10 cellular contexts compared by ENCODE assay signal in genomic region chr6:36977470-36977941, GRCh38. TPM values are rescaled to one million over a fixed set of nuclear protein-coding genes. Genes with fewer than 3 reads are reported as not detected.
DNase-seq lines count a peak whose midpoint lies in the region; ATAC-seq and TF ChIP-seq lines count a peak whose summit lies in the region.
"Had no signal": no experiment of that assay in that cellular context is flagged by ENCODE, and none has a peak within 500 bp of the region (broad histone marks: within the 10 kb centered on the region; RNA-seq: fewer than 3 reads in every experiment).

No MANE protein-coding gene starts in this region.

- no peak overlapping the region for H4K8ac ChIP-seq in trophoblast cell (ENCODE audit: low read depth, low read length)

- no peak overlapping the region for H3K9ac ChIP-seq in trophoblast cell (ENCODE audit: low read length)

- ATAC-seq in activated CD8-positive, alpha-beta T cell treated with anti-CD3 and anti-CD28 coated beads for 36 hours = peak; percentile 45
- no peak for ATAC-seq in activated CD8-positive, alpha-beta T cell treated with anti-CD3 and anti-CD28 coated beads, Interleukin-2, amount 10 ng/mL, durations not matched to agents 7 days and 5 days
- ATAC-seq in T-helper 17 cell (peak; percentile 45), GM19463 (IDR thresholded peaks at IDR 0.05; ENCODE audit: unreplicated experiment) (no peak)

- H2AFZ ChIP-seq in trophoblast cell (ENCODE audit: insufficient read depth, low read length, poor library complexity) = no peak overlapping the region

- H4K91ac ChIP-seq in trophoblast cell (ENCODE audit: low read depth, low read length) = no peak overlapping the region

- H2BK120ac ChIP-seq in trophoblast cell (ENCODE audit: insufficient read depth, low read length, poor library complexity) = no peak overlapping the region

- H3K79me2 ChIP-seq in trophoblast cell (ENCODE audit: control insufficient read depth, insufficient read depth, low read length, poor library complexity) = peaks cover 4% of the 10 kb centered on the region

- H3K14ac ChIP-seq in trophoblast cell (ENCODE audit: low read length) = no peak overlapping the region

- H3K27ac Mint-ChIP-seq in activated CD8-positive, alpha-beta T cell treated with anti-CD3 and anti-CD28 coated beads for 36 hours = no peak overlapping the region
- H3K27ac Mint-ChIP-seq in activated CD8-positive, alpha-beta T cell treated with anti-CD3 and anti-CD28 coated beads, Interleukin-2, amount 10 ng/mL, durations not matched to agents 7 days and 5 days = no peak overlapping the region
- H3K27ac Mint-ChIP-seq in T-helper 17 cell (no peak overlapping the region), MCF 10A (ENCODE audit: low read depth, unreplicated experiment) (no peak overlapping the region)

- no peak overlapping the region for H3K4ac ChIP-seq in trophoblast cell (ENCODE audit: low read depth, low read length)

- H2BK12ac ChIP-seq in trophoblast cell (ENCODE audit: low read length) = no peak overlapping the region

- no TSS peak for BruUV-seq in MCF 10A (replicated peaks; lab: Mats Ljungman, UMichigan)

- no peak overlapping the region for H3K23ac ChIP-seq in trophoblast cell (ENCODE audit: low read length)

- no peak overlapping the region for H3K4me2 ChIP-seq in trophoblast cell (ENCODE audit: low read length)

- no peak for TF ChIP-seq CTCF in activated CD8-positive, alpha-beta T cell treated with anti-CD3 and anti-CD28 coated beads for 36 hours (IDR thresholded peaks at IDR 0.05)
- TF ChIP-seq CTCF in left ventricle myocardium inferior (IDR thresholded peaks at IDR 0.05; ENCODE audit: borderline replicate concordance) (peak; percentile 51), thyroid gland (IDR thresholded peaks at IDR 0.05) (peak in 1 of 6 experiments; percentile 22), MCF 10A (IDR thresholded peaks at IDR 0.05; ENCODE audit: unreplicated experiment) (no peak)

- no peak overlapping the region for H3K18ac ChIP-seq in trophoblast cell (ENCODE audit: low read length)

- intact Hi-C loops in activated CD8-positive, alpha-beta T cell treated with anti-CD3 and anti-CD28 coated beads for 36 hours (cut with micrococcal nuclease) = no loop called here
- intact Hi-C loops in left ventricle myocardium inferior (cut with micrococcal nuclease) (loop anchor here (10.0 kb wide), 1 partner anchor 83 kb away; no protein-coding TSS in a partner anchor), thyroid gland (cut with DNase I) (loop anchor here (5.0 kb wide), 1 partner anchor 35 kb away; no protein-coding TSS in a partner anchor), MCF 10A (cut with micrococcal nuclease) (no loop called here)

- no peak for TF ChIP-seq POLR2A in thyroid gland (IDR thresholded peaks at IDR 0.05)

- no peaks in the 10 kb centered on the region for H3K79me1 ChIP-seq in trophoblast cell (ENCODE audit: low read length)

- H3K4me3 ChIP-seq in left ventricle myocardium inferior = no peak overlapping the region
- H3K4me3 ChIP-seq in thyroid gland (replicated peaks in 1 of 3) = no peak overlapping the region
- no peak overlapping the region for H3K4me3 ChIP-seq in trophoblast cell (ENCODE audit: low read depth, low read length)

- peaks cover 24% of the 10 kb centered on the region for H3K4me1 Mint-ChIP-seq in activated CD8-positive, alpha-beta T cell treated with anti-CD3 and anti-CD28 coated beads for 36 hours (ENCODE audit: low read depth)
- H3K4me1 Mint-ChIP-seq in activated CD8-positive, alpha-beta T cell treated with anti-CD3 and anti-CD28 coated beads, Interleukin-2, amount 10 ng/mL, durations not matched to agents 7 days and 5 days (ENCODE audit: low read depth) = peaks cover 31% of the 10 kb centered on the region
- H3K4me1 Mint-ChIP-seq in T-helper 17 cell (peaks cover 29% of the 10 kb centered on the region), MCF 10A (ENCODE audit: insufficient read depth, unreplicated experiment) (peaks cover 14% of the 10 kb centered on the region)

- H2AK5ac ChIP-seq in trophoblast cell (ENCODE audit: low read length) = no peak overlapping the region

- H3K27ac ChIP-seq in left ventricle myocardium inferior (replicated peaks) (peak overlapping the region; percentile 85), thyroid gland (peak overlapping the region in 2 of 3 donors; percentile 42 to 83), trophoblast cell (ENCODE audit: low read depth, low read length) (no peak overlapping the region)

- H3K36me3 ChIP-seq in left ventricle myocardium inferior (peaks cover 67% of the 10 kb centered on the region), thyroid gland (peaks cover 50 to 54% of the 10 kb centered on the region in 2 donors), trophoblast cell (ENCODE audit: control insufficient read depth in 1 of 2, insufficient read depth in 2 of 2, low read length in 2 of 2) (peaks cover 55 to 64% of the 10 kb centered on the region in 2 experiments)

- no peak overlapping the region for H4K12ac ChIP-seq in trophoblast cell (ENCODE audit: low read depth, low read length)

- H2BK5ac ChIP-seq in trophoblast cell (ENCODE audit: low read depth, low read length, poor library complexity) = no peak overlapping the region

- H3K27me3 Mint-ChIP-seq in activated CD8-positive, alpha-beta T cell treated with anti-CD3 and anti-CD28 coated beads for 36 hours = no peaks in the 10 kb centered on the region
- no peaks in the 10 kb centered on the region for H3K27me3 Mint-ChIP-seq in activated CD8-positive, alpha-beta T cell treated with anti-CD3 and anti-CD28 coated beads, Interleukin-2, amount 10 ng/mL, durations not matched to agents 7 days and 5 days (ENCODE audit: low read depth)
- no peaks in the 10 kb centered on the region for H3K27me3 Mint-ChIP-seq in T-helper 17 cell
- H3K27me3 Mint-ChIP-seq in MCF 10A (ENCODE audit: insufficient read depth, unreplicated experiment) = no peaks in the 10 kb centered on the region
- H3K27me3 Mint-ChIP-seq: CD4-positive, alpha-beta memory T cell had no signal

- H3K27me3 ChIP-seq in left ventricle myocardium inferior (ENCODE audit: low read depth) (no peaks in the 10 kb centered on the region), thyroid gland (no peaks in the 10 kb centered on the region), trophoblast cell (ENCODE audit: insufficient read depth, low read length) (no peaks in the 10 kb centered on the region)

- no peak for DNase-seq in activated CD8-positive, alpha-beta T cell treated with anti-CD3 and anti-CD28 coated beads for 36 hours
- no peak for DNase-seq in activated CD8-positive, alpha-beta T cell treated with anti-CD3 and anti-CD28 coated beads, Interleukin-2, amount 10 ng/mL, durations not matched to agents 7 days and 5 days
- DNase-seq in T-helper 17 cell (no peak), left ventricle myocardium inferior (no peak), thyroid gland (no peak), trophoblast cell (no peak), MCF 10A (ENCODE audit: unreplicated experiment) (no peak)
- DNase-seq: CD4-positive, alpha-beta memory T cell had no signal

- WGBS in thyroid gland, 2 donors = 87 to 93% methylated on average over 6 to 14 of the region's 16 CpGs
- WGBS in trophoblast cell (ENCODE audit: extremely low coverage, insufficient coverage, insufficient read length) = no CpG with 5 or more reads among the region's 16 CpGs

- no peak overlapping the region for H3K4me3 Mint-ChIP-seq in activated CD8-positive, alpha-beta T cell treated with anti-CD3 and anti-CD28 coated beads for 36 hours
- H3K4me3 Mint-ChIP-seq in activated CD8-positive, alpha-beta T cell treated with anti-CD3 and anti-CD28 coated beads, Interleukin-2, amount 10 ng/mL, durations not matched to agents 7 days and 5 days = no peak overlapping the region
- no peak overlapping the region for H3K4me3 Mint-ChIP-seq in T-helper 17 cell
- no peak overlapping the region for H3K4me3 Mint-ChIP-seq in MCF 10A (ENCODE audit: unreplicated experiment)
- H3K4me3 Mint-ChIP-seq: CD4-positive, alpha-beta memory T cell had no signal

- CTCF ChIA-PET in activated CD8-positive, alpha-beta T cell treated with anti-CD3 and anti-CD28 coated beads for 36 hours (lab: Charles Lee) = interaction anchor here (0.7 to 1.4 kb wide), 4 partner anchors 13 to 74 kb away, joined by 3 to 6 read pairs (median 3); partner anchors contain the start of gene PI16
- CTCF ChIA-PET in activated CD8-positive, alpha-beta T cell treated with anti-CD3 and anti-CD28 coated beads, Interleukin-2, amount 10 ng/mL, durations not matched to agents 7 days and 5 days (lab: Charles Lee) = interaction anchor here (0.6 to 7.8 kb wide), 8 partner anchors 30 to 272 kb away, joined by 3 to 70 read pairs (median 3); partner anchors contain the start of gene PPIL1
- CTCF ChIA-PET in MCF 10A (lab: Yijun Ruan, JAX) = interaction anchor here (0.8 kb wide), 1 partner anchor 17 kb away, joined by 5 read pairs; no protein-coding TSS in a partner anchor

- POLR2A ChIA-PET in activated CD8-positive, alpha-beta T cell treated with anti-CD3 and anti-CD28 coated beads for 36 hours (lab: Charles Lee) = interaction anchor here (0.8 to 2.9 kb wide), 4 partner anchors 8 to 279 kb away, joined by 3 to 15 read pairs (median 4); partner anchors contain the start of gene MTCH1
- POLR2A ChIA-PET in activated CD8-positive, alpha-beta T cell treated with anti-CD3 and anti-CD28 coated beads, Interleukin-2, amount 10 ng/mL, durations not matched to agents 7 days and 5 days (lab: Charles Lee) = interaction anchor here (1.6 kb wide), 1 partner anchor 9 kb away, joined by 4 read pairs; no protein-coding TSS in a partner anchor
- POLR2A ChIA-PET in MCF 10A (lab: Yijun Ruan, JAX) = no interaction called here

- no peaks in the 10 kb centered on the region for H3K9me3 Mint-ChIP-seq in activated CD8-positive, alpha-beta T cell treated with anti-CD3 and anti-CD28 coated beads for 36 hours
- H3K9me3 Mint-ChIP-seq in activated CD8-positive, alpha-beta T cell treated with anti-CD3 and anti-CD28 coated beads, Interleukin-2, amount 10 ng/mL, durations not matched to agents 7 days and 5 days (ENCODE audit: insufficient read depth) = no peaks in the 10 kb centered on the region
- H3K9me3 Mint-ChIP-seq in MCF 10A (ENCODE audit: unreplicated experiment) = no peaks in the 10 kb centered on the region
- H3K9me3 Mint-ChIP-seq: CD4-positive, alpha-beta memory T cell had no signal

- H3K36me3 Mint-ChIP-seq in activated CD8-positive, alpha-beta T cell treated with anti-CD3 and anti-CD28 coated beads for 36 hours (ENCODE audit: low read depth) = peaks cover 28% of the 10 kb centered on the region
- peaks cover 72% of the 10 kb centered on the region for H3K36me3 Mint-ChIP-seq in activated CD8-positive, alpha-beta T cell treated with anti-CD3 and anti-CD28 coated beads, Interleukin-2, amount 10 ng/mL, durations not matched to agents 7 days and 5 days (ENCODE audit: low read depth)
- H3K36me3 Mint-ChIP-seq in T-helper 17 cell (ENCODE audit: low read depth) (peaks cover 7% of the 10 kb centered on the region), MCF 10A (ENCODE audit: insufficient read depth, unreplicated experiment) (peaks cover 48% of the 10 kb centered on the region)

- H3K9me3 ChIP-seq in T-helper 17 cell (ENCODE audit: control insufficient read depth, low read length, poor library complexity, severe bottlenecking) (no peaks in the 10 kb centered on the region), left ventricle myocardium inferior (replicated peaks) (no peaks in the 10 kb centered on the region), thyroid gland (no peaks in the 10 kb centered on the region), trophoblast cell (ENCODE audit: insufficient read depth, low read depth, low read length) (no peaks in the 10 kb centered on the region)

- H3K4me1 ChIP-seq in left ventricle myocardium inferior (peaks cover 100% of the 10 kb centered on the region), thyroid gland (peaks cover 44 to 64% of the 10 kb centered on the region in 2 donors), trophoblast cell (ENCODE audit: control insufficient read depth in 1 of 2, insufficient read depth in 2 of 2, low read length in 2 of 2) (peaks cover 3% of the 10 kb centered on the region in 2 experiments)

RNA-seq across cellular contexts. Expression of gene MTCH1, which starts 8.5 kb away (rescaled TPM):
- 100 to 1,000 TPM in 1 of 2 experiments, 10 to 100 TPM in 1; 96.5 to 100 TPM for total RNA-seq in activated CD8-positive, alpha-beta T cell treated with anti-CD3 and anti-CD28 coated beads for 36 hours
- total RNA-seq in activated CD8-positive, alpha-beta T cell treated with anti-CD3 and anti-CD28 coated beads, Interleukin-2, amount 10 ng/mL, durations not matched to agents 7 days and 5 days = 100 to 1,000 TPM; 117 to 122 TPM
- total RNA-seq in T-helper 17 cell = 100 to 1,000 TPM; 194 to 202 TPM
- total RNA-seq in left ventricle myocardium inferior = 162 TPM
- total RNA-seq in thyroid gland = 1,000 to 10,000 TPM in 1 of 4 donors, 100 to 1,000 TPM in 3; 571 to 1,096 (median 866) TPM
- 96.9 and 97.4 TPM in 2 replicates for polyA plus RNA-seq in trophoblast cell (2013)
- 74.9 and 78.2 TPM in 2 replicates for total RNA-seq in MCF 10A (2022)

RNA-seq across cellular contexts. Expression of gene PI16, which starts 23.0 kb away (rescaled TPM):
- total RNA-seq in activated CD8-positive, alpha-beta T cell treated with anti-CD3 and anti-CD28 coated beads for 36 hours = not detected
- total RNA-seq in activated CD8-positive, alpha-beta T cell treated with anti-CD3 and anti-CD28 coated beads, Interleukin-2, amount 10 ng/mL, durations not matched to agents 7 days and 5 days = under 1 TPM in 1 of 2 experiments, not detected in 1; 0.63 TPM
- total RNA-seq in T-helper 17 cell = 10 to 100 TPM; 14.5 to 28.5 TPM
- total RNA-seq in left ventricle myocardium inferior = 25.9 TPM
- total RNA-seq in thyroid gland = 10 to 100 TPM in 2 of 4 donors, 1 to 10 TPM in 2; 5.1 to 22.9 (median 9.1) TPM
- not detected in 2 replicates for polyA plus RNA-seq in trophoblast cell (2013)
- total RNA-seq in MCF 10A (2022) = not detected in 2 replicates
- polyA plus RNA-seq: keratinocyte had no signal

RNA-seq across cellular contexts. Expression of gene FGD2, which starts 27.9 kb away (rescaled TPM):
- total RNA-seq in activated CD8-positive, alpha-beta T cell treated with anti-CD3 and anti-CD28 coated beads for 36 hours = 1 to 10 TPM; 1.4 to 1.6 TPM
- total RNA-seq in activated CD8-positive, alpha-beta T cell treated with anti-CD3 and anti-CD28 coated beads, Interleukin-2, amount 10 ng/mL, durations not matched to agents 7 days and 5 days = 10 to 100 TPM; 10.1 to 12.1 TPM
- total RNA-seq in T-helper 17 cell (10 to 100 TPM in 1 of 2 donors, 1 to 10 TPM in 1; 1.7 to 12.6 TPM), left ventricle myocardium inferior (6.0 TPM), thyroid gland (10 to 100 TPM; 14.9 to 25.8 (median 23.1) TPM), MCF 10A (2022) (not detected in 2 replicates)
- polyA plus RNA-seq in trophoblast cell (2013) = not detected in 2 replicates

Comparison
In these comparisons a context has a peak if more than half of its experiments do, and no peak if none do; other contexts are left out.
1. ATAC-seq: peak in activated CD8-positive, alpha-beta T cell treated with anti-CD3 and anti-CD28 coated beads for 36 hours (single experiment) and T-helper 17 cell (single experiment); none in activated CD8-positive, alpha-beta T cell treated with anti-CD3 and anti-CD28 coated beads, Interleukin-2, amount 10 ng/mL, durations not matched to agents 7 days and 5 days (single experiment) and GM19463 (single experiment).
2. intact Hi-C loops: an anchor here in left ventricle myocardium inferior (10.0 kb wide) and thyroid gland (5.0 kb wide); none called in activated CD8-positive, alpha-beta T cell treated with anti-CD3 and anti-CD28 coated beads for 36 hours and MCF 10A.